Comparison of ENCODE assay signal across 8 cellular contexts in the genomic region with DNA sequence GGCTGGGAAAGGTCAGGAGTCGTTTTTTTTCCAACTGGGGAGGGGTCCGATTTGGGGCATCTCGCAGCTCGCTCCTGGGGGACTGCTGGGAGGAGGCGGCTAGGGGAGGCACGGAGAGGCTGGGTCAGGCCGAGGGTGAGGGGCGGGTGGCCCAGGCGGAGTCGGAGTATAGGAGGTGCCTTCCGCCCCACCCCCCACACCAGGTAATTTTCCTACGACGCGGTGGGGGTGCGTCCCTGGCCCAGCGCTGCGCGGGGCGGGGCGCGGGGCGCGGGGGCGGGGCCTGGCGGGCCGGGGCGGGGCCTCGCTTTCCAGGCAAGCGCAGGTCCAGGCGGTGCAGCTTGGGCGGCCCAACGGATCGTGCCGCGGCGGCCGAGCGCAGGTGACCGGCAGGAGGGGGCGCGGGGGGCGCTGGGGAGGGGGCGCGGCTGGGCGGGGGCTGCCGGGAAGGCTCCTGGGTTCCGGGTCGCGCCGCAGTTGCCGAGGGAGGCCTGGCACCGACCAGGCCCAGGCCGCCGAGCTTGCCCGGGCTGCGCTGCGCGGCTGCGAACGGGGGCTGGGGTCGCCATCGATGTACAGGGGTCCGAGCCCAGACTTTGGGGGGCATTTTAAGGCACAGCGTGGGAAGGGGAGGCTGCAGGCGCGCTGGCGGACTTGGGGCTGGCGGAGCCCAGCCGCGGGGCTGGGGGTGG. TPM values are rescaled to one million over a fixed set of nuclear protein-coding genes. Genes with fewer than 3 reads are reported as not detected.
A peak's percentile ranks its signal among the peaks of the same experiment; 100 is the strongest.
DNase-seq lines count a peak whose midpoint lies in the region; ATAC-seq lines count a peak whose summit lies in the region.

A gene with protein sequence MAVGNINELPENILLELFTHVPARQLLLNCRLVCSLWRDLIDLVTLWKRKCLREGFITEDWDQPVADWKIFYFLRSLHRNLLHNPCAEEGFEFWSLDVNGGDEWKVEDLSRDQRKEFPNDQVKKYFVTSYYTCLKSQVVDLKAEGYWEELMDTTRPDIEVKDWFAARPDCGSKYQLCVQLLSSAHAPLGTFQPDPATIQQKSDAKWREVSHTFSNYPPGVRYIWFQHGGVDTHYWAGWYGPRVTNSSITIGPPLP (plus strand): TSS at position 307 of the 692 bp plus-strand sequence. CDS start 959 bp downstream, outside the sequence.

- H3K36me3 ChIP-seq in KOPT-K1 (ENCODE audit: insufficient read depth, low read length), result peaks cover 24% of the 10 kb centered on the region
- peaks cover 2% of the 10 kb centered on the region for H3K36me3 ChIP-seq in endocrine pancreas (ENCODE audit: control insufficient read depth, insufficient read depth, low read length)

- no peaks in the 10 kb centered on the region for H3K4me1 ChIP-seq in endocrine pancreas (ENCODE audit: control insufficient read depth, insufficient read depth, low read length)
- H3K4me1 ChIP-seq in mononuclear cell (ENCODE audit: insufficient read depth, low read length), result peaks cover 28% of the 10 kb centered on the region

- H3K27me3 ChIP-seq in endocrine pancreas (ENCODE audit: control insufficient read depth, insufficient read depth, low read length) (no peaks in the 10 kb centered on the region), mononuclear cell (ENCODE audit: insufficient read depth, low read length) (peaks cover 4% of the 10 kb centered on the region)

- H3K27ac ChIP-seq in KOPT-K1 (ENCODE audit: low read depth, low read length, poor library complexity, severe bottlenecking), result peak within 1 kb of the TSS; percentile 39

- H3K9me3 ChIP-seq in KOPT-K1 (ENCODE audit: insufficient read depth, low read length, poor library complexity, severe bottlenecking) (no peaks in the 10 kb centered on the region), endocrine pancreas (ENCODE audit: control insufficient read depth, low read length) (no peaks in the 10 kb centered on the region), mononuclear cell (ENCODE audit: low read depth, low read length) (no peaks in the 10 kb centered on the region)

- peak; percentile 62 for DNase-seq in Ammon's horn (ENCODE audit: low spot score)
- DNase-seq in activated CD8-positive, alpha-beta memory T cell treated with anti-CD3 and anti-CD28 coated beads for 24 hours, result peak; percentile 85
- peak; percentile 78 for DNase-seq in stimulated activated CD8-positive, alpha-beta memory T cell treated with anti-CD3 and anti-CD28 coated beads, Interleukin-4, amount 100 ng/mL, for 48 hours

- peak; percentile 49 for ATAC-seq in GM19372 (IDR thresholded peaks at IDR 0.05; ENCODE audit: low read depth, unreplicated experiment)
- ATAC-seq in GM19395 (IDR thresholded peaks at IDR 0.05; ENCODE audit: unreplicated experiment), result no peak

- peak within 1 kb of the TSS; percentile 37 for H3K4me3 ChIP-seq in endocrine pancreas (ENCODE audit: control insufficient read depth, insufficient read depth, low read length)
- peak within 1 kb of the TSS; percentile 39 for H3K4me3 ChIP-seq in mononuclear cell (ENCODE audit: low read length)

- peak within 1 kb of the TSS; percentile 65 for H3K9ac ChIP-seq in endocrine pancreas (ENCODE audit: control insufficient read depth, insufficient read depth, low read length)

RNA-seq across cellular contexts. Expression of the gene that starts here (rescaled TPM):
- 15.2 TPM for total RNA-seq in mononuclear cell
